Comparison of ENCODE assay signal across 7 cellular contexts in the genomic region with DNA sequence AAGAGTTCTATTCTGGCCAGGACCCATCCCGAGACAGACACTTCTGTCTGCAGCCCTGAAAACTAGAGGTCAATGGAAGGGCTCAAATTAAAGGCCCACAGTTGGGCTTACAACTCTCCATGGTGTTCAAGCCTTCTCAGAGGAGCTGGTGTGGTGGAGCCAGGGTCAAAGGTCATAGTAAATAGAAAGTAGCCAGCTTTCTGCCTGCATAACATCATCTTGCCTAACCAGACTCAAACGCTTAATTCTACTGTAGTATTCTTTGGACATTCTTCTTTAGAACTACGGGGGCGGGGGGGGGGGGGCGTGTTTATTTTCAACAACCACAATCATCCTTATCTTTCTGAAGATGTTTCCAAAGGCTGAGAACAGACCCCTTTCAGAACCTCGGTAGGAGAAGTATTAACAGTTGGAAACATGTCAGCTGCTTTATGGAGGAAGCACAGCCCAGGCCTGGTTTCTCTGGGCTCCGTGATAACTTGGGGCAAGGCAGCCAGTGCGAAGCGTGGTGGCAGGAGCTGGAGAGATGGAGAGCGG. TPM values are rescaled to one million over a fixed set of nuclear protein-coding genes. Genes with fewer than 3 reads are reported as not detected.
DNase-seq lines count a peak whose midpoint lies in the region; ATAC-seq and TF ChIP-seq lines count a peak whose summit lies in the region.

No MANE protein-coding gene starts in this region.

- H3K27ac Mint-ChIP-seq in T-helper 2 cell treated with Interferon-gamma antibody and Interleukin-4, amounts not matched to agents 5 μg/mL and 100 μg/mL, for 36 hours: peak overlapping the region; percentile 96

- peaks cover 20% of the 10 kb centered on the region for H4K20me1 ChIP-seq in smooth muscle cell (ENCODE audit: low read depth)

- H3K27me3 ChIP-seq in HAP-1 (ENCODE audit: low read depth) (no peaks in the 10 kb centered on the region), gastroesophageal sphincter (no peaks in the 10 kb centered on the region), smooth muscle cell (ENCODE audit: low read depth) (no peaks in the 10 kb centered on the region)

- H3K36me3 Mint-ChIP-seq in T-helper 2 cell treated with Interferon-gamma antibody and Interleukin-4, amounts not matched to agents 5 μg/mL and 100 μg/mL, for 36 hours (ENCODE audit: low read depth): peaks cover 2% of the 10 kb centered on the region

- H3K27ac ChIP-seq in gastroesophageal sphincter: peak overlapping the region in 3 of 4 donors; percentile 98 to 99 (median 99)
- H3K27ac ChIP-seq in smooth muscle cell (ENCODE audit: low read depth): peak overlapping the region; percentile 81

- peak overlapping the region; percentile 92 for H2AFZ ChIP-seq in smooth muscle cell (ENCODE audit: low read depth)

- 40% methylated on average over 6 of the region's 10 CpGs; no CpG with 5 or more reads in 1 of the 2 donors for WGBS in gastroesophageal sphincter (ENCODE audit: low coverage in 1 of 2), 2 donors
- WGBS in smooth muscle cell (ENCODE audit: low lambda C conversion rate): 11% methylated on average over 10 of the region's 10 CpGs

- no peaks in the 10 kb centered on the region for H3K9me3 Mint-ChIP-seq in T-helper 2 cell treated with Interferon-gamma antibody and Interleukin-4, amounts not matched to agents 5 μg/mL and 100 μg/mL, for 36 hours

- H3K36me3 ChIP-seq in HAP-1 (replicated peaks) (no peaks in the 10 kb centered on the region), gastroesophageal sphincter (no peaks in the 10 kb centered on the region), smooth muscle cell (ENCODE audit: low read depth) (no peaks in the 10 kb centered on the region)

- in situ Hi-C loops in HAP-1 (cut with MboI; ENCODE audit: low sequenced_read_pairs): no loop called here

- no peaks in the 10 kb centered on the region for H3K9me3 ChIP-seq in HAP-1
- H3K9me3 ChIP-seq in gastroesophageal sphincter: no peaks in the 10 kb centered on the region
- no peaks in the 10 kb centered on the region for H3K9me3 ChIP-seq in smooth muscle cell (replicated peaks; ENCODE audit: low read depth)

- DNase-seq in HAP-1 (ENCODE audit: low spot score in 2 of 2): no peak
- no peak for DNase-seq in T-helper 2 cell treated with Interferon-gamma antibody and Interleukin-4, amounts not matched to agents 5 μg/mL and 100 μg/mL, for 36 hours (ENCODE audit: low spot score)
- no peak for DNase-seq in smooth muscle cell (lab: John Stamatoyannopoulos, UW; ENCODE audit: unreplicated experiment)
- no peak for DNase-seq in SK-N-DZ (ENCODE audit: low spot score)
- DNase-seq in NCI-H1105 (lab: John Stamatoyannopoulos, UW): no peak
- DNase-seq in GM20000 (ENCODE audit: low spot score): no peak

- peak overlapping the region; percentile 29 for H3K9ac ChIP-seq in smooth muscle cell (ENCODE audit: low read depth)

- H3K27me3 Mint-ChIP-seq in T-helper 2 cell treated with Interferon-gamma antibody and Interleukin-4, amounts not matched to agents 5 μg/mL and 100 μg/mL, for 36 hours (ENCODE audit: low read depth): peaks cover 7% of the 10 kb centered on the region

- H3F3A ChIP-seq in smooth muscle cell (ENCODE audit: low read depth): peaks cover 13% of the 10 kb centered on the region

- ATAC-seq in gastroesophageal sphincter: no peak

- peaks cover 26% of the 10 kb centered on the region for H3K4me1 Mint-ChIP-seq in T-helper 2 cell treated with Interferon-gamma antibody and Interleukin-4, amounts not matched to agents 5 μg/mL and 100 μg/mL, for 36 hours (ENCODE audit: low read depth)

- H3K79me2 ChIP-seq in smooth muscle cell (ENCODE audit: low read depth): peaks cover 29% of the 10 kb centered on the region

- peak overlapping the region; percentile 87 for H3K4me3 ChIP-seq in HAP-1
- H3K4me3 ChIP-seq in gastroesophageal sphincter: peak overlapping the region in 1 of 2 donors; percentile 87
- H3K4me3 ChIP-seq in smooth muscle cell: peak overlapping the region; percentile 95

- no peak for TF ChIP-seq CTCF in gastroesophageal sphincter (IDR thresholded peaks at IDR 0.05)
- no peak for TF ChIP-seq CTCF in smooth muscle cell (IDR thresholded peaks at IDR 0.05; ENCODE audit: borderline replicate concordance, insufficient read depth, poor library complexity, severe bottlenecking)
- no peak for TF ChIP-seq CTCF in GM20000 (IDR thresholded peaks at IDR 0.05; ENCODE audit: extremely low read depth, missing control alignments)

- no peak for TF ChIP-seq POLR2A in gastroesophageal sphincter (IDR thresholded peaks at IDR 0.05)

- peaks cover 13% of the 10 kb centered on the region for H3K4me1 ChIP-seq in HAP-1
- H3K4me1 ChIP-seq in gastroesophageal sphincter: peaks cover 0 to 26% (median 2%) of the 10 kb centered on the region in 3 donors
- peaks cover 9% of the 10 kb centered on the region for H3K4me1 ChIP-seq in smooth muscle cell (ENCODE audit: low read depth)

- peak overlapping the region; percentile 89 for H3K4me3 Mint-ChIP-seq in T-helper 2 cell treated with Interferon-gamma antibody and Interleukin-4, amounts not matched to agents 5 μg/mL and 100 μg/mL, for 36 hours

- TF ChIP-seq EP300 in gastroesophageal sphincter (IDR thresholded peaks at IDR 0.05): no peak

- H3K4me2 ChIP-seq in smooth muscle cell: peak overlapping the region; percentile 96

RNA-seq across cellular contexts. Expression of a gene that starts 1.5 kb away (rescaled TPM):
- total RNA-seq in gastroesophageal sphincter (10 to 100 TPM; 20.3 to 40.8 (median 28.1) TPM), smooth muscle cell (19.8 and 26.1 TPM in 2 replicates)
- 13.2 and 17.7 TPM in 2 replicates for polyA plus RNA-seq in smooth muscle cell
- polyA plus RNA-seq in SK-N-DZ (2014; cell fraction: cytosol; rRNA removed): 0.13 TPM in 1 of 2 replicates, not detected in the other
- polyA plus RNA-seq in SK-N-DZ (2014; cell fraction: nucleus; rRNA removed): not detected in 2 replicates
